In the genomic region with DNA sequence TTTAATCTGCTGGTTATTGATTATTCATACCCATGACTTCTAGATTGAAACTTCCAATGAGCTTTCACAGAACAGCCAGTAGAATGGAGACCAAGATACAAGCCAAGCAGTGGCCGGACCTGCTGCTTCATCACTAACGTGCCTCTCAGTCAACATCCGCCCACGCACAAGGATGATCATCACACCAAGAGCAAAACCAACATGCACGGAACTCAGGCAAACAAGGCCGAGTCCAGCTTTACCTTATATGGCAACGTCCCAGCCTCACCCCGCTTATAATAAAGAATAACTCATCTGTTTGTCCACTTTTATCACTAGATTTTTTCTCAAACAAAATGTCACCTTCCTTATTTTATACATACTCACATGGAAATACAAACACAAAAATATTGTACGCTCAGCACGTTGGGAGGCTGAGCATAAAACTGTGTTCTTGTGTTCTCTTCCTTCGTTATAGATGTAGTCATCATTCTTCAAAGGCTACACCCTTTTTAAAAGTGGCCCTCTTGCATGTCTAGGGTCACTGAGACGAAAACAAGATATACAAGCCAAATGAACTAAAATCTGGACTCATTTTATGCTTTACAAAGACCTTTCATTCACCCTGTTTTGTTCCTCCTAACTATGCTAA, we compare ENCODE assay signal across 15 cellular contexts.
"Had no signal": no experiment of that assay in that cellular context is flagged by ENCODE, and none has a peak within 500 bp of the region (broad histone marks: within the 10 kb centered on the region; RNA-seq: fewer than 3 reads in every experiment).

No MANE protein-coding gene starts in this region.

- H3K4me3 ChIP-seq: cardiac muscle cell, esophagus squamous epithelium, heart right ventricle, left ventricle myocardium inferior, psoas muscle, stomach, thoracic aorta had no signal

- DNase-seq: esophagus squamous epithelium, foreskin keratinocyte, heart right ventricle, left ventricle myocardium inferior, nucleus accumbens, psoas muscle, stomach had no signal

- H3K9me3 Mint-ChIP-seq: memory B cell; natural killer cell treated with Interleukin-12 subunit alpha and Interleukin-12 subunit beta and Interleukin-15 and Interleukin-18, amount 100 ng/mL, for 72 hours had no signal

- H3K27me3 ChIP-seq: cardiac muscle cell, esophagus squamous epithelium, foreskin keratinocyte, heart right ventricle, stomach had no signal

- H3K4me1 Mint-ChIP-seq: memory B cell had no signal

- H3K4me3 Mint-ChIP-seq: memory B cell; natural killer cell treated with Interleukin-12 subunit alpha and Interleukin-12 subunit beta and Interleukin-15 and Interleukin-18, amount 100 ng/mL, for 72 hours had no signal

- H3K27ac Mint-ChIP-seq: memory B cell; natural killer cell treated with Interleukin-12 subunit alpha and Interleukin-12 subunit beta and Interleukin-15 and Interleukin-18, amount 100 ng/mL, for 72 hours had no signal

- H3K27me3 Mint-ChIP-seq: memory B cell; natural killer cell treated with Interleukin-12 subunit alpha and Interleukin-12 subunit beta and Interleukin-15 and Interleukin-18, amount 100 ng/mL, for 72 hours had no signal

- FAIRE-seq: colon, keratinocyte, urothelium cell line had no signal

- H3K27ac ChIP-seq: cardiac muscle cell, esophagus squamous epithelium, foreskin keratinocyte, heart right ventricle, left ventricle myocardium inferior, psoas muscle, stomach, thoracic aorta had no signal

- ATAC-seq: foreskin keratinocyte; heart right ventricle; natural killer cell treated with Interleukin-12 subunit alpha and Interleukin-12 subunit beta and Interleukin-15 and Interleukin-18, amount 100 ng/mL, for 72 hours; psoas muscle; sciatic nerve had no signal

- H3K36me3 Mint-ChIP-seq: natural killer cell treated with Interleukin-12 subunit alpha and Interleukin-12 subunit beta and Interleukin-15 and Interleukin-18, amount 100 ng/mL, for 72 hours had no signal

- H3K36me3 ChIP-seq: cardiac muscle cell, esophagus squamous epithelium, left ventricle myocardium inferior, stomach, thoracic aorta had no signal

- H3K4me1 ChIP-seq: esophagus squamous epithelium, foreskin keratinocyte, left ventricle myocardium inferior, psoas muscle, stomach had no signal

- H3K9me3 ChIP-seq: esophagus squamous epithelium, heart right ventricle, left ventricle myocardium inferior, psoas muscle, stomach, thoracic aorta had no signal
